Comparison of ENCODE assay signal across 8 cellular contexts in genomic region chr1:155000475-155000724, GRCh38. TPM values are rescaled to one million over a fixed set of nuclear protein-coding genes. Genes with fewer than 3 reads are reported as not detected.
A peak's percentile ranks its signal among the peaks of the same experiment; 100 is the strongest.
DNase-seq lines count a peak whose midpoint lies in the region; ATAC-seq, FAIRE-seq and TF ChIP-seq lines count a peak whose summit lies in the region.

No MANE protein-coding gene starts in this region.

- intact Hi-C loops in CD4-positive, alpha-beta memory T cell (cut with micrococcal nuclease): loop anchor here (5.0 kb wide), 2 partner anchors 52 to 443 kb away; partner anchors contain the start of genes ADAM15 and UBE2Q1

- H4K20me1 ChIP-seq in H1 (replicated peaks in 1 of 2; ENCODE audit: control insufficient read depth in 1 of 2, insufficient read depth in 2 of 2, low read length in 2 of 2): peaks cover 0 to 2% of the 10 kb centered on the region in 2 experiments
- no peaks in the 10 kb centered on the region for H4K20me1 ChIP-seq in neural cell (ENCODE audit: insufficient read depth)

- no peak overlapping the region for H2AFZ ChIP-seq in H1 (ENCODE audit: low read length)
- peak overlapping the region; percentile 45 for H2AFZ ChIP-seq in neural cell (ENCODE audit: low read depth, low read length)

- CTCF ChIA-PET in CD4-positive, alpha-beta memory T cell (lab: Charles Lee; ENCODE audit: partially characterized antibody): interaction anchor here (1.1 to 16.3 kb wide), 12 partner anchors 13 to 174 kb away, joined by 3 to 381 read pairs (median 16); partner anchors contain the start of genes CKS1B, FLAD1, PBXIP1 and PMVK
- CTCF ChIA-PET in H1 (lab: Charles Lee; ENCODE audit: partially characterized antibody): interaction anchor here (2.4 to 14.0 kb wide), 7 partner anchors 14 to 59 kb away, joined by 11 to 334 read pairs (median 113); partner anchors contain the start of genes CKS1B, EFNA4, FLAD1 and PBXIP1

- 0% methylated on average over 6 of the region's 12 CpGs; no CpG with 5 or more reads in 1 of the 2 experiments for WGBS in H1 (ENCODE audit: extremely low coverage in 1 of 2, insufficient coverage in 1 of 2, insufficient read length in 1 of 2, insufficient replicate concordance in 2 of 2, low coverage in 1 of 2, low lambda C conversion rate in 2 of 2, missing lambda C conversion rate in 1 of 2), 2 experiments

- H2BK12ac ChIP-seq in H1 (ENCODE audit: low read depth, low read length): peak overlapping the region; percentile 96; the same call in 1 of the 2 replicates

- no peak overlapping the region for H4K8ac ChIP-seq in H1 (ENCODE audit: extremely low read depth, insufficient read depth, low read length)

- H3K4me2 ChIP-seq in H1 (ENCODE audit: insufficient read depth in 1 of 2, low read depth in 2 of 2, low read length in 2 of 2) (peak overlapping the region; percentile 79 to 91), neural cell (ENCODE audit: low read length) (peak overlapping the region; percentile 94)

- TF ChIP-seq EP300 in H1 (IDR thresholded peaks at IDR 0.05; ENCODE audit: borderline replicate concordance in 1 of 2, low read depth in 2 of 2, low read length in 2 of 2) (no peak), neural cell (conservative IDR thresholded peaks at IDR 0.05; ENCODE audit: poor library complexity, severe bottlenecking) (no peak)

- ATAC-seq in HG03442 (IDR thresholded peaks at IDR 0.05; ENCODE audit: unreplicated experiment) (no peak), GM18873 (IDR thresholded peaks at IDR 0.05; ENCODE audit: low FRiP score, unreplicated experiment) (no peak)

- H2BK5ac ChIP-seq in H1 (ENCODE audit: low read depth, low read length): peak overlapping the region; percentile 97

- H4K91ac ChIP-seq in H1 (replicated peaks; ENCODE audit: insufficient read length, low read length): peak overlapping the region; percentile 99

- H3K4ac ChIP-seq in H1 (replicated peaks; ENCODE audit: insufficient read length, low read depth, low read length): peak overlapping the region; percentile 36

- peaks cover 45% of the 10 kb centered on the region for H3K4me1 ChIP-seq in CD4-positive, alpha-beta memory T cell (ENCODE audit: insufficient read depth, low read length)
- H3K4me1 ChIP-seq in NT2/D1 (ENCODE audit: insufficient read depth, insufficient read length): peaks cover 16% of the 10 kb centered on the region
- peaks cover 6 to 14% (median 11%) of the 10 kb centered on the region in 4 experiments for H3K4me1 ChIP-seq in H1 (replicated peaks in 1 of 4; ENCODE audit: control insufficient read depth in 3 of 4, insufficient read depth in 4 of 4, low read length in 3 of 4)

- DNase-seq in CD4-positive, alpha-beta memory T cell: peak in 1 of 5 donors; percentile 43
- DNase-seq in NT2/D1 (ENCODE audit: low read depth, low spot score): no peak
- no peak for DNase-seq in H1 (ENCODE audit: low read depth in 1 of 2, low spot score in 2 of 2)
- no peak for DNase-seq in SW 1271 (lab: John Stamatoyannopoulos, UW)
- DNase-seq in OCI-M2 (lab: John Stamatoyannopoulos, UW; ENCODE audit: unreplicated experiment): no peak

- H3K27ac Mint-ChIP-seq in CD4-positive, alpha-beta memory T cell: peak overlapping the region; percentile 90 to 98 (median 98)

- H3K9me3 ChIP-seq in CD4-positive, alpha-beta memory T cell (ENCODE audit: control insufficient read depth in 1 of 2, low read length in 2 of 2): no peaks in the 10 kb centered on the region
- H3K9me3 ChIP-seq in NT2/D1 (ENCODE audit: insufficient read depth, low read length): no peaks in the 10 kb centered on the region
- no peaks in the 10 kb centered on the region for H3K9me3 ChIP-seq in H1 (ENCODE audit: insufficient read depth in 2 of 2, low read depth in 1 of 2, low read length in 1 of 2)
- no peaks in the 10 kb centered on the region for H3K9me3 ChIP-seq in neural cell (ENCODE audit: low read length)

- H3K27ac ChIP-seq in CD4-positive, alpha-beta memory T cell (ENCODE audit: low read depth, low read length): peak overlapping the region; percentile 92
- H3K27ac ChIP-seq in H1 (ENCODE audit: low read depth, low read length) (peak overlapping the region; percentile 77; the same call in 1 of the 2 replicates), neural cell (ENCODE audit: low read length) (peak overlapping the region; percentile 47)

- no peaks in the 10 kb centered on the region for H3K79me1 ChIP-seq in H1 (ENCODE audit: low read depth, low read length)

- no peaks in the 10 kb centered on the region for H3K27me3 ChIP-seq in CD4-positive, alpha-beta memory T cell (ENCODE audit: insufficient read depth, low read length)
- H3K27me3 ChIP-seq in NT2/D1 (ENCODE audit: insufficient read depth, insufficient read length): no peaks in the 10 kb centered on the region
- no peaks in the 10 kb centered on the region for H3K27me3 ChIP-seq in H1 (replicated peaks in 1 of 4; ENCODE audit: control insufficient read depth in 3 of 4, extremely low read depth in 1 of 4, insufficient read depth in 3 of 4, low read length in 3 of 4)
- H3K27me3 ChIP-seq in neural cell (ENCODE audit: insufficient read depth, low read depth, low read length): peaks cover 9% of the 10 kb centered on the region

- peak overlapping the region; percentile 91 for H3K56ac ChIP-seq in H1 (replicated peaks; ENCODE audit: insufficient read length, low read depth, low read length)

- no peak overlapping the region for H3K23ac ChIP-seq in H1 (ENCODE audit: insufficient read length)

- H3K36me3 ChIP-seq in CD4-positive, alpha-beta memory T cell (ENCODE audit: insufficient read depth, low read length): no peaks in the 10 kb centered on the region
- H3K36me3 ChIP-seq in NT2/D1 (ENCODE audit: insufficient read depth, insufficient read length, low read length) (no peaks in the 10 kb centered on the region), H1 (ENCODE audit: control insufficient read depth in 2 of 4, insufficient read depth in 4 of 4, low read length in 3 of 4) (no peaks in the 10 kb centered on the region), neural cell (ENCODE audit: insufficient read depth, low read length) (no peaks in the 10 kb centered on the region)

- H3K14ac ChIP-seq in H1 (ENCODE audit: insufficient read length): no peak overlapping the region

- no peak for FAIRE-seq in H1 (lab: Jason Lieb, UNC)

- H2BK120ac ChIP-seq in H1 (replicated peaks; ENCODE audit: low read depth, low read length): peak overlapping the region; percentile 93

- H3K36me3 Mint-ChIP-seq in CD4-positive, alpha-beta memory T cell: peaks cover 0 to 24% of the 10 kb centered on the region in 2 donors

- no peaks in the 10 kb centered on the region for H3K9me2 ChIP-seq in neural cell (ENCODE audit: insufficient read depth, low read length)

- peak overlapping the region; percentile 97 for H2AK5ac ChIP-seq in H1 (ENCODE audit: low read depth, low read length)

- peaks cover 3% of the 10 kb centered on the region for H3F3A ChIP-seq in neural cell (ENCODE audit: insufficient read depth, low read length, poor library complexity, severe bottlenecking)

- TF ChIP-seq CTCF in H1 (IDR thresholded peaks at IDR 0.05; ENCODE audit: control extremely low read depth in 1 of 3, insufficient read depth in 1 of 3, low read depth in 1 of 3, low read length in 3 of 3): no peak
- TF ChIP-seq CTCF in neural cell (IDR thresholded peaks at IDR 0.05; ENCODE audit: poor library complexity, severe bottlenecking): no peak

- H3K18ac ChIP-seq in H1 (ENCODE audit: extremely low read depth, low read length): peak overlapping the region; percentile 99

- peaks cover 29 to 63% (median 43%) of the 10 kb centered on the region in 4 donors for H3K4me1 Mint-ChIP-seq in CD4-positive, alpha-beta memory T cell

- H3K79me2 ChIP-seq in H1 (ENCODE audit: control insufficient read depth in 1 of 2, insufficient read depth in 2 of 2, low read length in 2 of 2) (peaks cover 0 to 24% of the 10 kb centered on the region in 2 experiments; a peak in 2 of 4 replicates), neural cell (replicated peaks; ENCODE audit: insufficient read depth, low read length) (no peaks in the 10 kb centered on the region)

- POLR2A ChIA-PET in CD4-positive, alpha-beta memory T cell (lab: Charles Lee; ENCODE audit: partially characterized antibody): interaction anchor here (0.7 to 38.9 kb wide), 4 partner anchors 14 to 63 kb away, joined by 8 to 1543 read pairs (median 170); partner anchors contain the start of genes ADAM15, CKS1B, FLAD1 and PBXIP1
- POLR2A ChIA-PET in H1 (lab: Charles Lee; ENCODE audit: partially characterized antibody): interaction anchor here (1.3 to 42.8 kb wide), 5 partner anchors 16 to 80 kb away, joined by 6 to 702 read pairs (median 8); partner anchors contain the start of genes ADAM15, CKS1B, FLAD1 and PBXIP1

- no peak for TF ChIP-seq RAD21 in H1 (IDR thresholded peaks at IDR 0.05 in 1 of 2, conservative IDR thresholded peaks at IDR 0.05 in 1 of 2; ENCODE audit: low read depth in 2 of 2, low read length in 2 of 2)
- no peak for TF ChIP-seq RAD21 in neural cell (conservative IDR thresholded peaks at IDR 0.05)

- peak overlapping the region; percentile 92 to 99 (median 94) for H3K4me3 Mint-ChIP-seq in CD4-positive, alpha-beta memory T cell

- peak overlapping the region; percentile 52 to 80 for H3K4me3 ChIP-seq in CD4-positive, alpha-beta memory T cell (ENCODE audit: low read length in 2 of 2)
- H3K4me3 ChIP-seq in NT2/D1 (ENCODE audit: insufficient read length, low read depth) (peak overlapping the region; percentile 71), H1 (ENCODE audit: extremely low read depth in 1 of 4, insufficient read depth in 2 of 4, low read depth in 3 of 4, low read length in 4 of 4) (peak overlapping the region; percentile 55 to 77 (median 58)), neural cell (ENCODE audit: low read length) (peak overlapping the region; percentile 79)

- TF ChIP-seq POLR2A in H1 (IDR thresholded peaks at IDR 0.05; ENCODE audit: control extremely low read depth in 1 of 2, low read depth in 2 of 2, low read length in 2 of 2): no peak

- peak overlapping the region; percentile 88; the same call in 1 of the 2 replicates for H2BK15ac ChIP-seq in H1 (ENCODE audit: low read length)

- peak overlapping the region; percentile 90; the same call in 1 of the 2 replicates for H2BK20ac ChIP-seq in H1 (ENCODE audit: low read length)

- H3K9ac ChIP-seq in NT2/D1 (ENCODE audit: insufficient read length, low read depth): peak overlapping the region; percentile 97
- H3K9ac ChIP-seq in H1 (replicated peaks in 1 of 4; ENCODE audit: extremely low read depth in 1 of 4, low read depth in 3 of 4, low read length in 3 of 4): peak overlapping the region in 2 of 4 experiments; percentile 63; a peak in 4 of 7 replicates
- peak overlapping the region; percentile 66 for H3K9ac ChIP-seq in neural cell (ENCODE audit: low read length)

- peaks cover 0 to 2% (median 0%) of the 10 kb centered on the region in 8 donors for H3K9me3 Mint-ChIP-seq in CD4-positive, alpha-beta memory T cell

- H3K23me2 ChIP-seq in H1 (ENCODE audit: low read depth, low read length): peaks cover 18% of the 10 kb centered on the region; the same call in 1 of the 2 replicates

- peak overlapping the region; percentile 93 for H4K5ac ChIP-seq in H1 (ENCODE audit: insufficient read length, low read depth, low read length)

- H3K27me3 Mint-ChIP-seq in CD4-positive, alpha-beta memory T cell: no peaks in the 10 kb centered on the region

RNA-seq across cellular contexts. Expression of gene ZBTB7B, which starts 2.2 kb away (rescaled TPM):
- total RNA-seq in CD4-positive, alpha-beta memory T cell: 10 to 100 TPM; 86.3 to 92.7 TPM
- polyA plus RNA-seq in CD4-positive, alpha-beta memory T cell: 10 to 100 TPM in 1 of 2 donors, 1 to 10 TPM in 1; 3.4 to 11.6 TPM
- total RNA-seq in H1 (2021; fragmentation: NEBNext Ultra II Directional; extraction: Animal tissue kit (Norgen Biotek cat#: 25700)): 22.1 and 24.5 TPM in 2 replicates
- polyA plus RNA-seq in H1 (2011; rRNA removed) (36.9 and 38.3 TPM in 2 replicates), neural cell (0.38 and 0.54 TPM in 2 replicates)
- 28.7 TPM for polyA plus RNA-seq in H1 (2011; cell fraction: cytosol; rRNA removed)
- polyA plus RNA-seq in H1 (2011; cell fraction: nucleus; rRNA removed): 38.2 TPM
- 11.5 to 24.0 TPM (median 20.2 TPM) in 4 replicates for polyA plus RNA-seq in H1 (2012, experiment 1 of 2)
- polyA plus RNA-seq in H1 (2012, experiment 2 of 2): 15.2 TPM
- 8.9 TPM for polyA plus RNA-seq in H1 (2013, experiment 1 of 2)
- 9.4 TPM for polyA plus RNA-seq in H1 (2013, experiment 2 of 2)
- 16.1 and 19.4 TPM in 2 replicates for polyA minus RNA-seq in H1 (2011; rRNA and poly(A)+ RNA removed)
- 22.2 TPM for polyA minus RNA-seq in H1 (2011; cell fraction: cytosol; rRNA and poly(A)+ RNA removed)
- polyA minus RNA-seq in H1 (2011; cell fraction: nucleus; rRNA and poly(A)+ RNA removed): 19.9 TPM
- polyA minus RNA-seq in neural cell: 0.24 and 0.46 TPM in 2 replicates

RNA-seq across cellular contexts. Expression of gene LENEP, which starts 7.0 kb away (rescaled TPM):
- total RNA-seq in CD4-positive, alpha-beta memory T cell: 1 to 10 TPM; 1.1 to 3.1 TPM
- not detected for polyA plus RNA-seq in CD4-positive, alpha-beta memory T cell
- total RNA-seq in H1 (2021; fragmentation: NEBNext Ultra II Directional; extraction: Animal tissue kit (Norgen Biotek cat#: 25700)): 1.2 and 1.3 TPM in 2 replicates
- polyA plus RNA-seq in H1 (2011; rRNA removed) (1.1 TPM in 1 of 2 replicates, not detected in the other), neural cell (3.9 TPM in 1 of 2 replicates, not detected in the other)
- 0.23 TPM for polyA plus RNA-seq in H1 (2011; cell fraction: cytosol; rRNA removed)
- 1.5 TPM for polyA plus RNA-seq in H1 (2011; cell fraction: nucleus; rRNA removed)
- 0.32 TPM in 1 of 4 replicates, not detected in the others for polyA plus RNA-seq in H1 (2012, experiment 1 of 2)
- not detected for polyA plus RNA-seq in H1 (2012, experiment 2 of 2)
- polyA plus RNA-seq in H1 (2013, experiment 1 of 2): 0.61 TPM
- not detected for polyA plus RNA-seq in H1 (2013, experiment 2 of 2)
- polyA minus RNA-seq in H1 (2011; rRNA and poly(A)+ RNA removed): 6.1 and 8.4 TPM in 2 replicates
- polyA minus RNA-seq in H1 (2011; cell fraction: cytosol; rRNA and poly(A)+ RNA removed): not detected
- 15.3 TPM for polyA minus RNA-seq in H1 (2011; cell fraction: nucleus; rRNA and poly(A)+ RNA removed)
- 1.7 and 2.4 TPM in 2 replicates for polyA minus RNA-seq in neural cell

RNA-seq across cellular contexts. Expression of gene FLAD1, which starts 17.3 kb away (rescaled TPM):
- total RNA-seq in CD4-positive, alpha-beta memory T cell: 10 to 100 TPM; 52.4 to 56.6 TPM
- 10 to 100 TPM; 48.9 to 75.9 TPM for polyA plus RNA-seq in CD4-positive, alpha-beta memory T cell
- 97.4 and 104 TPM in 2 replicates for total RNA-seq in H1 (2021; fragmentation: NEBNext Ultra II Directional; extraction: Animal tissue kit (Norgen Biotek cat#: 25700))
- 143 and 189 TPM in 2 replicates for polyA plus RNA-seq in H1 (2011; rRNA removed)
- 152 TPM for polyA plus RNA-seq in H1 (2011; cell fraction: cytosol; rRNA removed)
- 250 TPM for polyA plus RNA-seq in H1 (2011; cell fraction: nucleus; rRNA removed)
- 116 to 134 TPM (median 122 TPM) in 4 replicates for polyA plus RNA-seq in H1 (2012, experiment 1 of 2)
- polyA plus RNA-seq in H1 (2012, experiment 2 of 2): 127 TPM
- polyA plus RNA-seq in H1 (2013, experiment 1 of 2): 95.1 TPM
- 95.5 TPM for polyA plus RNA-seq in H1 (2013, experiment 2 of 2)
- 149 and 177 TPM in 2 replicates for polyA minus RNA-seq in H1 (2011; rRNA and poly(A)+ RNA removed)
- polyA minus RNA-seq in H1 (2011; cell fraction: cytosol; rRNA and poly(A)+ RNA removed): 69.5 TPM
- polyA minus RNA-seq in H1 (2011; cell fraction: nucleus; rRNA and poly(A)+ RNA removed): 81.1 TPM
- 68.6 and 79.5 TPM in 2 replicates for polyA plus RNA-seq in neural cell
- 37.5 and 39.2 TPM in 2 replicates for polyA minus RNA-seq in neural cell

RNA-seq across cellular contexts. Expression of gene CKS1B, which starts 25.9 kb away (rescaled TPM):
- total RNA-seq in CD4-positive, alpha-beta memory T cell: 10 to 100 TPM; 12.2 to 13.0 TPM
- polyA plus RNA-seq in CD4-positive, alpha-beta memory T cell: 10 to 100 TPM; 50.2 to 67.9 TPM
- total RNA-seq in H1 (2021; fragmentation: NEBNext Ultra II Directional; extraction: Animal tissue kit (Norgen Biotek cat#: 25700)): 284 and 294 TPM in 2 replicates
- polyA plus RNA-seq in H1 (2011; rRNA removed): 801 and 1,025 TPM in 2 replicates
- 668 TPM for polyA plus RNA-seq in H1 (2011; cell fraction: cytosol; rRNA removed)
- 301 TPM for polyA plus RNA-seq in H1 (2011; cell fraction: nucleus; rRNA removed)
- polyA plus RNA-seq in H1 (2012, experiment 1 of 2): 458 to 597 TPM (median 493 TPM) in 4 replicates
- 299 TPM for polyA plus RNA-seq in H1 (2012, experiment 2 of 2)
- polyA plus RNA-seq in H1 (2013, experiment 1 of 2): 459 TPM
- polyA plus RNA-seq in H1 (2013, experiment 2 of 2): 480 TPM
- 354 and 434 TPM in 2 replicates for polyA minus RNA-seq in H1 (2011; rRNA and poly(A)+ RNA removed)
- 129 TPM for polyA minus RNA-seq in H1 (2011; cell fraction: cytosol; rRNA and poly(A)+ RNA removed)
- 123 TPM for polyA minus RNA-seq in H1 (2011; cell fraction: nucleus; rRNA and poly(A)+ RNA removed)
- polyA plus RNA-seq in neural cell: 22.4 and 29.0 TPM in 2 replicates
- polyA minus RNA-seq in neural cell: 8.8 and 11.6 TPM in 2 replicates

RNA-seq across cellular contexts. Expression of gene SHC1, which starts 29.9 kb away (rescaled TPM):
- 10 to 100 TPM; 78.4 to 81.7 TPM for total RNA-seq in CD4-positive, alpha-beta memory T cell
- polyA plus RNA-seq in CD4-positive, alpha-beta memory T cell: 10 to 100 TPM; 36.4 to 44.5 TPM
- 204 and 212 TPM in 2 replicates for total RNA-seq in H1 (2021; fragmentation: NEBNext Ultra II Directional; extraction: Animal tissue kit (Norgen Biotek cat#: 25700))
- polyA plus RNA-seq in H1 (2011; rRNA removed) (177 and 197 TPM in 2 replicates), neural cell (4.7 and 9.5 TPM in 2 replicates)
- 199 TPM for polyA plus RNA-seq in H1 (2011; cell fraction: cytosol; rRNA removed)
- 757 TPM for polyA plus RNA-seq in H1 (2011; cell fraction: nucleus; rRNA removed)
- 146 to 233 TPM (median 185 TPM) in 4 replicates for polyA plus RNA-seq in H1 (2012, experiment 1 of 2)
- 206 TPM for polyA plus RNA-seq in H1 (2012, experiment 2 of 2)
- polyA plus RNA-seq in H1 (2013, experiment 1 of 2): 197 TPM
- polyA plus RNA-seq in H1 (2013, experiment 2 of 2): 196 TPM
- polyA minus RNA-seq in H1 (2011; rRNA and poly(A)+ RNA removed): 204 and 224 TPM in 2 replicates
- polyA minus RNA-seq in H1 (2011; cell fraction: cytosol; rRNA and poly(A)+ RNA removed): 101 TPM
- 123 TPM for polyA minus RNA-seq in H1 (2011; cell fraction: nucleus; rRNA and poly(A)+ RNA removed)
- polyA minus RNA-seq in neural cell: 3.2 and 5.8 TPM in 2 replicates
